In the genomic region with DNA sequence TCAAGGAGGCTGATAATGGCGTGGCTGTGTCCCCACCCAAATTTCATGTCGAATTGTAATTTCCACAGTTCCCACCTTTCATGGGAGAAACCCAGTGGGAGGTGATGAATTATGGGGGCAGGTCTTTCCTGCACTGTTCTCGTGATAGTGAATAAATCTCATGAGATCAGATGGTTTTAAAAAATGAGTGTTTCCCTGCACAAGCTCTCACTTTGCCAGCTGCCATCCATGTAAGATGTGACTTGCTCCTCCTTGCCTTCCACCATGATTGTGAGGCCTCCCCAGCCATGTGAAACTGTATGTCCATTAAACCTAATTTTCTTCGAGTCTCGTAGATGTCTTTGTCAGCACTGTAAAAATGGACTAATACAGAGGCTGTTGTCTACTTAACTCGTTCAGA, we compare ENCODE assay signal across 2 cellular contexts.
TF ChIP-seq lines count a peak whose summit lies in the region.

No MANE protein-coding gene starts in this region.

TF ChIP-seq in HepG2, 621 proteins besides CTCF, POLR2A, EP300 and RAD21:
- TF ChIP-seq, protein P1, sequence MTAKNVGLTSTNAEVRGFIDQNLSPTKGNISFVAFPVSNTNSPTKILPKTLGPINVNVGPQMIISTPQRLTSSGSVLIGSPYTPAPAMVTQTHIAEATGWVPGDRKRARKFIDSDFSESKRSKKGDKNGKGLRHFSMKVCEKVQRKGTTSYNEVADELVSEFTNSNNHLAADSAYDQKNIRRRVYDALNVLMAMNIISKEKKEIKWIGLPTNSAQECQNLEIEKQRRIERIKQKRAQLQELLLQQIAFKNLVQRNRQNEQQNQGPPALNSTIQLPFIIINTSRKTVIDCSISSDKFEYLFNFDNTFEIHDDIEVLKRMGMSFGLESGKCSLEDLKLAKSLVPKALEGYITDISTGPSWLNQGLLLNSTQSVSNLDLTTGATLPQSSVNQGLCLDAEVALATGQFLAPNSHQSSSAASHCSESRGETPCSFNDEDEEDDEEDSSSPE (CRISPR knock-in tag; IDR thresholded peaks at IDR 0.05): no peak
- TF ChIP-seq ZFYVE20 (CRISPR knock-in tag; IDR thresholded peaks at IDR 0.05; ENCODE audit: borderline replicate concordance, low read depth): no peak
- TF ChIP-seq NKX3-1 (CRISPR knock-in tag; IDR thresholded peaks at IDR 0.05): no peak
- TF ChIP-seq, protein P2, sequence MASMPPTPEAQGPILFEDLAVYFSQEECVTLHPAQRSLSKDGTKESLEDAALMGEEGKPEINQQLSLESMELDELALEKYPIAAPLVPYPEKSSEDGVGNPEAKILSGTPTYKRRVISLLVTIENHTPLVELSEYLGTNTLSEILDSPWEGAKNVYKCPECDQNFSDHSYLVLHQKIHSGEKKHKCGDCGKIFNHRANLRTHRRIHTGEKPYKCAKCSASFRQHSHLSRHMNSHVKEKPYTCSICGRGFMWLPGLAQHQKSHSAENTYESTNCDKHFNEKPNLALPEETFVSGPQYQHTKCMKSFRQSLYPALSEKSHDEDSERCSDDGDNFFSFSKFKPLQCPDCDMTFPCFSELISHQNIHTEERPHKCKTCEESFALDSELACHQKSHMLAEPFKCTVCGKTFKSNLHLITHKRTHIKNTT (CRISPR knock-in tag; IDR thresholded peaks at IDR 0.05): no peak
- no peak for TF ChIP-seq SIN3B (IDR thresholded peaks at IDR 0.05; ENCODE audit: low read length)
- TF ChIP-seq, protein P3, sequence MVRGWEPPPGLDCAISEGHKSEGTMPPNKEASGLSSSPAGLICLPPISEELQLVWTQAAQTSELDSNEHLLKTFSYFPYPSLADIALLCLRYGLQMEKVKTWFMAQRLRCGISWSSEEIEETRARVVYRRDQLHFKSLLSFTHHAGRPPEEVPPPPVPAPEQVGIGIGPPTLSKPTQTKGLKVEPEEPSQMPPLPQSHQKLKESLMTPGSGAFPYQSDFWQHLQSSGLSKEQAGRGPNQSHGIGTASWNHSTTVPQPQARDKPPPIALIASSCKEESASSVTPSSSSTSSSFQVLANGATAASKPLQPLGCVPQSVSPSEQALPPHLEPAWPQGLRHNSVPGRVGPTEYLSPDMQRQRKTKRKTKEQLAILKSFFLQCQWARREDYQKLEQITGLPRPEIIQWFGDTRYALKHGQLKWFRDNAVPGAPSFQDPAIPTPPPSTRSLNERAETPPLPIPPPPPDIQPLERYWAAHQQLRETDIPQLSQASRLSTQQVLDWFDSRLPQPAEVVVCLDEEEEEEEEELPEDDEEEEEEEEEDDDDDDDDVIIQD (CRISPR knock-in tag; IDR thresholded peaks at IDR 0.05; ENCODE audit: low read depth): no peak
- TF ChIP-seq ZNF431 (CRISPR knock-in tag; IDR thresholded peaks at IDR 0.05; ENCODE audit: borderline replicate concordance, low read depth): peak; percentile 86; the same call in 1 of the 2 replicates
- TF ChIP-seq ZNF230 (CRISPR knock-in tag; IDR thresholded peaks at IDR 0.05): no peak
- TF ChIP-seq ZFP36L1 (CRISPR knock-in tag; IDR thresholded peaks at IDR 0.05): no peak

TF ChIP-seq in HEK293, 187 proteins besides CTCF, POLR2A, EP300 and RAD21 (continued from another document):
- TF ChIP-seq, protein P4, sequence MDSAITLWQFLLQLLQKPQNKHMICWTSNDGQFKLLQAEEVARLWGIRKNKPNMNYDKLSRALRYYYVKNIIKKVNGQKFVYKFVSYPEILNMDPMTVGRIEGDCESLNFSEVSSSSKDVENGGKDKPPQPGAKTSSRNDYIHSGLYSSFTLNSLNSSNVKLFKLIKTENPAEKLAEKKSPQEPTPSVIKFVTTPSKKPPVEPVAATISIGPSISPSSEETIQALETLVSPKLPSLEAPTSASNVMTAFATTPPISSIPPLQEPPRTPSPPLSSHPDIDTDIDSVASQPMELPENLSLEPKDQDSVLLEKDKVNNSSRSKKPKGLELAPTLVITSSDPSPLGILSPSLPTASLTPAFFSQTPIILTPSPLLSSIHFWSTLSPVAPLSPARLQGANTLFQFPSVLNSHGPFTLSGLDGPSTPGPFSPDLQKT (IDR thresholded peaks at IDR 0.05; ENCODE audit: borderline replicate concordance, low read depth, low read length): no peak
